In genomic region chr18:77044866-77045664, GRCh38 we compare ENCODE assay signal across 1 cellular context.
TF ChIP-seq lines count a peak whose summit lies in the region.

No MANE protein-coding gene starts in this region.

TF ChIP-seq in GM23338, 12 proteins besides CTCF, POLR2A, EP300 and RAD21 (continued from another document):
- TF ChIP-seq, protein P1, sequence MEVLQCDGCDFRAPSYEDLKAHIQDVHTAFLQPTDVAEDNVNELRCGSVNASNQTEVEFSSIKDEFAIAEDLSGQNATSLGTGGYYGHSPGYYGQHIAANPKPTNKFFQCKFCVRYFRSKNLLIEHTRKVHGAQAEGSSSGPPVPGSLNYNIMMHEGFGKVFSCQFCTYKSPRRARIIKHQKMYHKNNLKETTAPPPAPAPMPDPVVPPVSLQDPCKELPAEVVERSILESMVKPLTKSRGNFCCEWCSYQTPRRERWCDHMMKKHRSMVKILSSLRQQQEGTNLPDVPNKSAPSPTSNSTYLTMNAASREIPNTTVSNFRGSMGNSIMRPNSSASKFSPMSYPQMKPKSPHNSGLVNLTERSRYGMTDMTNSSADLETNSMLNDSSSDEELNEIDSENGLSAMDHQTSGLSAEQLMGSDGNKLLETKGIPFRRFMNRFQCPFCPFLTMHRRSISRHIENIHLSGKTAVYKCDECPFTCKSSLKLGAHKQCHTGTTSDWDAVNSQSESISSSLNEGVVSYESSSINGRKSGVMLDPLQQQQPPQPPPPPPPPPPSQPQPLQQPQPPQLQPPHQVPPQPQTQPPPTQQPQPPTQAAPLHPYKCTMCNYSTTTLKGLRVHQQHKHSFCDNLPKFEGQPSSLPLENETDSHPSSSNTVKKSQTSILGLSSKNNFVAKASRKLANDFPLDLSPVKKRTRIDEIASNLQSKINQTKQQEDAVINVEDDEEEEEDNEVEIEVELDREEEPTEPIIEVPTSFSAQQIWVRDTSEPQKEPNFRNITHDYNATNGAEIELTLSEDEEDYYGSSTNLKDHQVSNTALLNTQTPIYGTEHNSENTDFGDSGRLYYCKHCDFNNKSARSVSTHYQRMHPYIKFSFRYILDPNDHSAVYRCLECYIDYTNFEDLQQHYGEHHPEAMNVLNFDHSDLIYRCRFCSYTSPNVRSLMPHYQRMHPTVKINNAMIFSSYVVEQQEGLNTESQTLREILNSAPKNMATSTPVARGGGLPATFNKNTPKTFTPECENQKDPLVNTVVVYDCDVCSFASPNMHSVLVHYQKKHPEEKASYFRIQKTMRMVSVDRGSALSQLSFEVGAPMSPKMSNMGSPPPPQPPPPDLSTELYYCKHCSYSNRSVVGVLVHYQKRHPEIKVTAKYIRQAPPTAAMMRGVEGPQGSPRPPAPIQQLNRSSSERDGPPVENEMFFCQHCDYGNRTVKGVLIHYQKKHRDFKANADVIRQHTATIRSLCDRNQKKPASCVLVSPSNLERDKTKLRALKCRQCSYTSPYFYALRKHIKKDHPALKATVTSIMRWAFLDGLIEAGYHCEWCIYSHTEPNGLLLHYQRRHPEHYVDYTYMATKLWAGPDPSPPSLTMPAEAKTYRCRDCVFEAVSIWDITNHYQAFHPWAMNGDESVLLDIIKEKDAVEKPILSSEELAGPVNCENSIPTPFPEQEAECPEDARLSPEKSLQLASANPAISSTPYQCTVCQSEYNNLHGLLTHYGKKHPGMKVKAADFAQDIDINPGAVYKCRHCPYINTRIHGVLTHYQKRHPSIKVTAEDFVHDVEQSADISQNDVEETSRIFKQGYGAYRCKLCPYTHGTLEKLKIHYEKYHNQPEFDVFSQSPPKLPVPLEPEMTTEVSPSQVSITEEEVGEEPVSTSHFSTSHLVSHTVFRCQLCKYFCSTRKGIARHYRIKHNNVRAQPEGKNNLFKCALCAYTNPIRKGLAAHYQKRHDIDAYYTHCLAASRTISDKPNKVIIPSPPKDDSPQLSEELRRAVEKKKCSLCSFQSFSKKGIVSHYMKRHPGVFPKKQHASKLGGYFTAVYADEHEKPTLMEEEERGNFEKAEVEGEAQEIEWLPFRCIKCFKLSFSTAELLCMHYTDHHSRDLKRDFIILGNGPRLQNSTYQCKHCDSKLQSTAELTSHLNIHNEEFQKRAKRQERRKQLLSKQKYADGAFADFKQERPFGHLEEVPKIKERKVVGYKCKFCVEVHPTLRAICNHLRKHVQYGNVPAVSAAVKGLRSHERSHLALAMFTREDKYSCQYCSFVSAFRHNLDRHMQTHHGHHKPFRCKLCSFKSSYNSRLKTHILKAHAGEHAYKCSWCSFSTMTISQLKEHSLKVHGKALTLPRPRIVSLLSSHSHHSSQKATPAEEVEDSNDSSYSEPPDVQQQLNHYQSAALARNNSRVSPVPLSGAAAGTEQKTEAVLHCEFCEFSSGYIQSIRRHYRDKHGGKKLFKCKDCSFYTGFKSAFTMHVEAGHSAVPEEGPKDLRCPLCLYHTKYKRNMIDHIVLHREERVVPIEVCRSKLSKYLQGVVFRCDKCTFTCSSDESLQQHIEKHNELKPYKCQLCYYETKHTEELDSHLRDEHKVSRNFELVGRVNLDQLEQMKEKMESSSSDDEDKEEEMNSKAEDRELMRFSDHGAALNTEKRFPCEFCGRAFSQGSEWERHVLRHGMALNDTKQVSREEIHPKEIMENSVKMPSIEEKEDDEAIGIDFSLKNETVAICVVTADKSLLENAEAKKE (CRISPR knock-in tag; IDR thresholded peaks at IDR 0.05), result no peak
- no peak for TF ChIP-seq REST (IDR thresholded peaks at IDR 0.05; ENCODE audit: unreplicated experiment)
- TF ChIP-seq POLR2AphosphoS5 (IDR thresholded peaks at IDR 0.05; ENCODE audit: low read depth), result no peak
- no peak for TF ChIP-seq NANOG (IDR thresholded peaks at IDR 0.05; ENCODE audit: borderline replicate concordance)
